ENCODE assay signal across 12 cellular contexts in genomic region chr2:109455731-109456691, GRCh38.
"Had no signal": no experiment of that assay in that cellular context is flagged by ENCODE, and none has a peak within 500 bp of the region (broad histone marks: within the 10 kb centered on the region; RNA-seq: fewer than 3 reads in every experiment).

No MANE protein-coding gene starts in this region.

- ATAC-seq: body of pancreas; left lobe of liver; pancreas; stimulated activated effector memory CD8-positive, alpha-beta T cell treated with anti-CD3 and anti-CD28 coated beads, Interleukin-12 subunit alpha, Interleukin-12 subunit beta, amount 100 ng/mL, for 72 hours; T-helper 17 cell had no signal

- H3K4me2 ChIP-seq: smooth muscle cell had no signal

- DNase-seq: activated CD4-positive, alpha-beta T cell treated with anti-CD3 and anti-CD28 coated beads, Interleukin-2, amount 50 U/mL, for 1 hour; activated CD4-positive, CD25-positive, alpha-beta regulatory T cell; amniotic stem cell; body of pancreas; cerebellar nuclear complex; retina; T-helper 17 cell had no signal

- H3K27me3 ChIP-seq: body of pancreas, esophagus muscularis mucosa, pancreas had no signal

- H3K36me3 ChIP-seq: pancreas had no signal

- H3K27ac ChIP-seq: body of pancreas, pancreas had no signal

- H3K9me3 ChIP-seq: body of pancreas, esophagus muscularis mucosa, pancreas had no signal

- H3K4me3 ChIP-seq: body of pancreas, esophagus muscularis mucosa, pancreas, smooth muscle cell had no signal

- H3K4me1 ChIP-seq: body of pancreas, pancreas had no signal
